ENCODE assay signal across 14 cellular contexts in genomic region chr3:135137296-135137695, GRCh38.
DNase-seq lines count a peak whose midpoint lies in the region; TF ChIP-seq lines count a peak whose summit lies in the region.
"Had no signal": no experiment of that assay in that cellular context is flagged by ENCODE, and none has a peak within 500 bp of the region (broad histone marks: within the 10 kb centered on the region; RNA-seq: fewer than 3 reads in every experiment).

No MANE protein-coding gene starts in this region.

- H2AFZ ChIP-seq in Karpas-422 (ENCODE audit: low read length) (no peak overlapping the region), neural cell (ENCODE audit: low read depth, low read length) (no peak overlapping the region)
- H2AFZ ChIP-seq: GM23248 had no signal

- H3K4me3 ChIP-seq in Karpas-422 (ENCODE audit: low read length) (no peak overlapping the region), neural cell (ENCODE audit: low read length) (no peak overlapping the region), skeletal muscle tissue (ENCODE audit: low read length in 3 of 3) (no peak overlapping the region), prostate gland (no peak overlapping the region)
- H3K4me3 ChIP-seq: A549, BLaER1, GM23248, HAP-1 had no signal

- H3K9me2 ChIP-seq in Karpas-422 (replicated peaks; ENCODE audit: insufficient read depth, low read length) (no peaks in the 10 kb centered on the region), neural cell (ENCODE audit: insufficient read depth, low read length) (no peaks in the 10 kb centered on the region)

- no peak for TF ChIP-seq EP300 in neural cell (conservative IDR thresholded peaks at IDR 0.05; ENCODE audit: poor library complexity, severe bottlenecking)

- no peaks in the 10 kb centered on the region for H3K36me3 ChIP-seq in Karpas-422 (ENCODE audit: insufficient read depth, low read length)
- H3K36me3 ChIP-seq in neural cell (ENCODE audit: insufficient read depth, low read length), result peaks cover 13% of the 10 kb centered on the region
- H3K36me3 ChIP-seq in skeletal muscle tissue (ENCODE audit: control insufficient read depth in 3 of 3, insufficient read depth in 3 of 3, low read length in 3 of 3), result peaks cover 0 to 4% (median 3%) of the 10 kb centered on the region in 3 donors
- no peaks in the 10 kb centered on the region for H3K36me3 ChIP-seq in prostate gland
- H3K36me3 ChIP-seq: BLaER1, HAP-1 had no signal

- TF ChIP-seq RAD21 in neural cell (conservative IDR thresholded peaks at IDR 0.05), result no peak

- H3F3A ChIP-seq in neural cell (ENCODE audit: insufficient read depth, low read length, poor library complexity, severe bottlenecking), result no peaks in the 10 kb centered on the region

- H3K27me3 ChIP-seq in Karpas-422 (ENCODE audit: low read length) (no peaks in the 10 kb centered on the region), neural cell (ENCODE audit: insufficient read depth, low read depth, low read length) (no peaks in the 10 kb centered on the region), skeletal muscle tissue (ENCODE audit: control insufficient read depth in 3 of 3, insufficient read depth in 3 of 3, low read length in 3 of 3) (no peaks in the 10 kb centered on the region), prostate gland (replicated peaks; ENCODE audit: insufficient read depth) (no peaks in the 10 kb centered on the region)
- H3K27me3 ChIP-seq: BLaER1 had no signal

- no peak for TF ChIP-seq CTCF in neural cell (IDR thresholded peaks at IDR 0.05; ENCODE audit: poor library complexity, severe bottlenecking)
- no peak for TF ChIP-seq CTCF in prostate gland (IDR thresholded peaks at IDR 0.05)

- no peak for TF ChIP-seq POLR2A in prostate gland (IDR thresholded peaks at IDR 0.05)

- H3K27ac ChIP-seq in Karpas-422 (ENCODE audit: low read length), result peak overlapping the region; percentile 50; the same call in 1 of the 2 replicates
- H3K27ac ChIP-seq in neural cell (ENCODE audit: low read length), result peak overlapping the region; percentile 44
- H3K27ac ChIP-seq in skeletal muscle tissue (ENCODE audit: low read depth, low read length), result peak overlapping the region; percentile 48
- no peak overlapping the region for H3K27ac ChIP-seq in prostate gland
- H3K27ac ChIP-seq: A549, BLaER1, GM23248 had no signal

- H3K79me2 ChIP-seq in Karpas-422 (ENCODE audit: low read length) (no peaks in the 10 kb centered on the region), neural cell (replicated peaks; ENCODE audit: insufficient read depth, low read length) (no peaks in the 10 kb centered on the region)

- DNase-seq in AG08395 (ENCODE audit: low spot score) (peak; percentile 3), Karpas-422 (no peak), activated gamma-delta T cell treated with Interleukin-2 at 50 U/mL for 16 hours (no peak), prostate gland (ENCODE audit: low spot score) (no peak)
- DNase-seq: CD4-positive, alpha-beta memory T cell; DMS153; DMS79; GDM1; GM23248 had no signal

- H4K20me1 ChIP-seq in Karpas-422 (ENCODE audit: insufficient read depth, low read depth, low read length) (no peaks in the 10 kb centered on the region; the same call in 1 of the 2 replicates), neural cell (ENCODE audit: insufficient read depth) (no peaks in the 10 kb centered on the region)
- H4K20me1 ChIP-seq: BLaER1 had no signal

- WGBS in prostate gland, result 74% methylated on average over 2 of the region's 2 CpGs

- H3K9ac ChIP-seq in Karpas-422 (ENCODE audit: low read length), result no peak overlapping the region
- H3K9ac ChIP-seq in neural cell (ENCODE audit: low read length), result no peak overlapping the region
- H3K9ac ChIP-seq in skeletal muscle tissue (ENCODE audit: low read depth in 1 of 3, low read length in 3 of 3), result no peak overlapping the region
- H3K9ac ChIP-seq: BLaER1, GM23248 had no signal

- intact Hi-C loops in prostate gland (cut with DNase I), result no loop called here

- H3K4me2 ChIP-seq in Karpas-422 (ENCODE audit: low read depth, low read length, poor library complexity, severe bottlenecking) (peak overlapping the region; percentile 12), neural cell (ENCODE audit: low read length) (peak overlapping the region; percentile 13)
- H3K4me2 ChIP-seq: A549, BLaER1 had no signal

- H3K4me1 ChIP-seq in Karpas-422 (ENCODE audit: low read length) (peaks cover 81% of the 10 kb centered on the region), skeletal muscle tissue (ENCODE audit: control insufficient read depth in 3 of 3, insufficient read depth in 3 of 3, low read length in 3 of 3) (peaks cover 23 to 37% (median 26%) of the 10 kb centered on the region in 3 donors), prostate gland (replicated peaks) (no peaks in the 10 kb centered on the region)
- H3K4me1 ChIP-seq: A549, HAP-1 had no signal

- H3K9me3 ChIP-seq in Karpas-422 (ENCODE audit: low read length) (no peaks in the 10 kb centered on the region), neural cell (ENCODE audit: low read length) (no peaks in the 10 kb centered on the region), skeletal muscle tissue (ENCODE audit: control insufficient read depth in 3 of 3, low read length in 3 of 3) (no peaks in the 10 kb centered on the region), prostate gland (no peaks in the 10 kb centered on the region)
- H3K9me3 ChIP-seq: A549, BLaER1, HAP-1 had no signal

TF ChIP-seq in neural cell, 6 proteins besides CTCF, POLR2A, EP300 and RAD21:
- TF ChIP-seq REST (IDR thresholded peaks at IDR 0.05; ENCODE audit: borderline replicate concordance), result no peak
- no peak for TF ChIP-seq EZH2 (IDR thresholded peaks at IDR 0.05; ENCODE audit: borderline replicate concordance, insufficient read depth, low read length, poor library complexity, severe bottlenecking)
- TF ChIP-seq MXI1 (conservative IDR thresholded peaks at IDR 0.05; ENCODE audit: poor library complexity, severe bottlenecking), result no peak
- TF ChIP-seq SMC3 (conservative IDR thresholded peaks at IDR 0.05; ENCODE audit: poor library complexity), result no peak
- no peak for TF ChIP-seq TAF1 (IDR thresholded peaks at IDR 0.05; ENCODE audit: low read depth)
- no peak for TF ChIP-seq POLR2AphosphoS5 (IDR thresholded peaks at IDR 0.05)
TF ChIP-seq in neural cell: peak in this region for 0.

Comparison
In these comparisons a context has a peak if more than half of its experiments do, and no peak if none do; other contexts are left out.
1. H3K27ac ChIP-seq: peak in Karpas-422 (single experiment), neural cell (single experiment) and skeletal muscle tissue (single experiment); none in prostate gland (0 of 2).